Comparison of ENCODE assay signal across 17 cellular contexts in the genomic region with DNA sequence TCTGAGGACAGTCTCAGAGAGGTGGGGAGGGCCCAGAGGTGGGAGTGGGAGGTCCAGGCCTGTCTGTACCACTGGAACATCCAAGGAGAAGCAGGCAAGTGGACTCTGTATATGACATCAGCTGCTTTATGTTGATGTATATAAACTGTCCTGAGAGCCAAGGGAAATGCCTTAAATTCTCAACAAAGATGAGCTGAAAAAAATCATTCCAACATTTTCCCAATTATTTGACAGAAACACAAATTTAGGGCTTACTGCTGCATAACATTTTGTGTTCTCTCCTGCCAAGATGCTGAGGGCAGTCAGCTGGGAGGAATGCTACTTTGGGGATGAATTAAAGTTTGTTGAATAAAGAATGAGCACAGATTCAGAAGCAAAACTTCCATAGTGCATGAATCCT. TPM values are rescaled to one million over a fixed set of nuclear protein-coding genes. Genes with fewer than 3 reads are reported as not detected.
DNase-seq lines count a peak whose midpoint lies in the region; TF ChIP-seq lines count a peak whose summit lies in the region.
"Had no signal": no experiment of that assay in that cellular context is flagged by ENCODE, and none has a peak within 500 bp of the region (broad histone marks: within the 10 kb centered on the region; RNA-seq: fewer than 3 reads in every experiment).

No MANE protein-coding gene starts in this region.

- no peak for TF ChIP-seq CTCF in SK-N-SH (IDR thresholded peaks at IDR 0.05)

- H3K79me2 ChIP-seq in SK-N-SH (ENCODE audit: insufficient read depth) = no peaks in the 10 kb centered on the region

- no peak overlapping the region for H3K9ac ChIP-seq in SK-N-SH
- H3K9ac ChIP-seq: BLaER1 treated with 17β-estradiol and CSF1 and Interleukin-3, amounts not matched to agents 10 nM and 100 nM had no signal

- no peak overlapping the region for H3K27ac Mint-ChIP-seq in activated CD4-positive, alpha-beta memory T cell treated with anti-CD3 and anti-CD28 coated beads for 36 hours
- H3K27ac Mint-ChIP-seq: CD4-positive, alpha-beta memory T cell had no signal

- no peak overlapping the region; a peak in 2 of 4 replicates for H3K27ac ChIP-seq in SK-N-SH (ENCODE audit: low read depth in 2 of 2, low read length in 1 of 2)
- H3K27ac ChIP-seq: BLaER1 treated with 17β-estradiol and CSF1 and Interleukin-3, amounts not matched to agents 10 nM and 100 nM had no signal

- no peak overlapping the region for H3K4me3 ChIP-seq in SK-N-SH (ENCODE audit: low read depth in 2 of 2, low read length in 1 of 2)
- H3K4me3 ChIP-seq: BLaER1 treated with 17β-estradiol and CSF1 and Interleukin-3, amounts not matched to agents 10 nM and 100 nM had no signal

- peaks cover 0 to 12% of the 10 kb centered on the region in 2 experiments; a peak in 2 of 4 replicates for H3K4me1 ChIP-seq in SK-N-SH (ENCODE audit: control insufficient read depth in 1 of 2, insufficient read depth in 2 of 2, low read depth in 1 of 2, low read length in 1 of 2)
- H3K4me1 ChIP-seq: Caco-2 had no signal

- H2AFZ ChIP-seq in SK-N-SH (ENCODE audit: low read depth) = no peak overlapping the region

- H3K4me1 Mint-ChIP-seq in activated CD4-positive, alpha-beta memory T cell treated with anti-CD3 and anti-CD28 coated beads for 36 hours (ENCODE audit: low read depth) = no peaks in the 10 kb centered on the region
- H3K4me1 Mint-ChIP-seq: CD4-positive, alpha-beta memory T cell had no signal

- H3K36me3 ChIP-seq in SK-N-SH (replicated peaks in 1 of 2; ENCODE audit: control insufficient read depth in 1 of 2, insufficient read depth in 2 of 2, low read length in 1 of 2) = no peaks in the 10 kb centered on the region
- H3K36me3 ChIP-seq: BLaER1 treated with 17β-estradiol and CSF1 and Interleukin-3, amounts not matched to agents 10 nM and 100 nM had no signal

- H3K27me3 Mint-ChIP-seq in activated CD4-positive, alpha-beta memory T cell treated with anti-CD3 and anti-CD28 coated beads for 36 hours = no peaks in the 10 kb centered on the region
- H3K27me3 Mint-ChIP-seq: CD4-positive, alpha-beta memory T cell had no signal

- intact Hi-C loops in activated CD4-positive, alpha-beta memory T cell treated with anti-CD3 and anti-CD28 coated beads for 36 hours (cut with micrococcal nuclease) = no loop called here

- peak overlapping the region; percentile 11; the same call in 1 of the 2 replicates for H3K4me2 ChIP-seq in SK-N-SH
- H3K4me2 ChIP-seq: BLaER1 treated with 17β-estradiol and CSF1 and Interleukin-3, amounts not matched to agents 10 nM and 100 nM had no signal

- TF ChIP-seq RAD21 in SK-N-SH (IDR thresholded peaks at IDR 0.05; ENCODE audit: low read length) = no peak

- no peak for TF ChIP-seq EP300 in SK-N-SH (IDR thresholded peaks at IDR 0.05; ENCODE audit: borderline replicate concordance in 1 of 2, low read depth in 1 of 2, low read length in 1 of 2)

- peak; percentile 69 for DNase-seq in AG20443 (ENCODE audit: low spot score)
- DNase-seq in SK-N-SH = no peak
- peak; percentile 77 for DNase-seq in fibroblast of peridontal ligament (ENCODE audit: extremely low read depth)
- no peak for DNase-seq in activated CD4-positive, alpha-beta memory T cell treated with anti-CD3 and anti-CD28 coated beads for 36 hours
- DNase-seq in OCI-M1 (lab: John Stamatoyannopoulos, UW) = no peak
- DNase-seq in superior temporal gyrus (ENCODE audit: extremely low spot score) = no peak
- DNase-seq in NCI-H69 (lab: John Stamatoyannopoulos, UW) = no peak
- DNase-seq: Caco-2; CD4-positive, alpha-beta memory T cell; DND-41; Kasumi-1; NCI-H1417; NCI-H1694 treated with DMSO at 0.1 percent for 48 hours; NCI-H2081 treated with DMSO at 0.1 percent for 48 hours; NCI-H2171 treated with DMSO at 0.1 percent for 48 hours; NCI-H526 had no signal

- H3K4me3 Mint-ChIP-seq in activated CD4-positive, alpha-beta memory T cell treated with anti-CD3 and anti-CD28 coated beads for 36 hours = no peak overlapping the region
- H3K4me3 Mint-ChIP-seq: CD4-positive, alpha-beta memory T cell had no signal

- no peaks in the 10 kb centered on the region for H4K20me1 ChIP-seq in SK-N-SH (ENCODE audit: insufficient read depth)

- CTCF ChIA-PET in SK-N-SH (lab: Yijun Ruan, JAX) = interaction anchor here (1.4 to 2.0 kb wide), 2 partner anchors 12 to 24 kb away, joined by 5 to 6 read pairs; no protein-coding TSS in a partner anchor
- CTCF ChIA-PET in activated CD4-positive, alpha-beta memory T cell treated with anti-CD3 and anti-CD28 coated beads for 36 hours (lab: Charles Lee) = no interaction called here

- H3K27me3 ChIP-seq in SK-N-SH (ENCODE audit: insufficient read depth) = no peaks in the 10 kb centered on the region

- no peaks in the 10 kb centered on the region for H3F3A ChIP-seq in SK-N-SH (replicated peaks; ENCODE audit: insufficient read depth)

- no peaks in the 10 kb centered on the region for H3K9me3 ChIP-seq in SK-N-SH
- H3K9me3 ChIP-seq: Caco-2 had no signal

- H3K36me3 Mint-ChIP-seq in activated CD4-positive, alpha-beta memory T cell treated with anti-CD3 and anti-CD28 coated beads for 36 hours = no peaks in the 10 kb centered on the region

- H3K9me2 ChIP-seq in SK-N-SH = no peaks in the 10 kb centered on the region

- no peaks in the 10 kb centered on the region for H3K9me3 Mint-ChIP-seq in activated CD4-positive, alpha-beta memory T cell treated with anti-CD3 and anti-CD28 coated beads for 36 hours
- H3K9me3 Mint-ChIP-seq: CD4-positive, alpha-beta memory T cell had no signal

- POLR2A ChIA-PET in SK-N-SH (lab: Yijun Ruan, JAX) = no interaction called here
- POLR2A ChIA-PET in activated CD4-positive, alpha-beta memory T cell treated with anti-CD3 and anti-CD28 coated beads for 36 hours (lab: Charles Lee) = no interaction called here

TF ChIP-seq in SK-N-SH, 30 proteins besides CTCF, POLR2A, EP300 and RAD21:
- TF ChIP-seq NRF1 (IDR thresholded peaks at IDR 0.05; ENCODE audit: low read depth, low read length) (no peak), TCF12 (IDR thresholded peaks at IDR 0.05) (0 out of 2 replicates have a peak, but pooled peaks have one; percentile 5)

RNA-seq across cellular contexts. Expression of a gene that starts 52.8 kb away (rescaled TPM):
- polyA plus RNA-seq in SK-N-SH (2012; rRNA removed) = 3.6 and 4.3 TPM in 2 replicates
- 4.3 TPM in 2 replicates for polyA plus RNA-seq in SK-N-SH (2012; cell fraction: cytosol; rRNA removed)
- 5.0 and 5.6 TPM in 2 replicates for polyA plus RNA-seq in SK-N-SH (2012; cell fraction: nucleus; rRNA removed)
- total RNA-seq in activated CD4-positive, alpha-beta memory T cell treated with anti-CD3 and anti-CD28 coated beads for 36 hours = under 1 TPM; 0.05 to 0.07 TPM
- total RNA-seq: CD4-positive, alpha-beta memory T cell had no signal
- polyA plus RNA-seq: CD4-positive, alpha-beta memory T cell had no signal

Comparison
In these comparisons a context has a peak if more than half of its experiments do, and no peak if none do; other contexts are left out.
1. DNase-seq: peak in AG20443 (single experiment) and fibroblast of peridontal ligament (single experiment); none in SK-N-SH (single experiment), activated CD4-positive, alpha-beta memory T cell treated with anti-CD3 and anti-CD28 coated beads for 36 hours (single experiment), OCI-M1 (single experiment), superior temporal gyrus (single experiment) and NCI-H69 (single experiment).